ENCODE assay signal across 1 cellular context in the genomic region with DNA sequence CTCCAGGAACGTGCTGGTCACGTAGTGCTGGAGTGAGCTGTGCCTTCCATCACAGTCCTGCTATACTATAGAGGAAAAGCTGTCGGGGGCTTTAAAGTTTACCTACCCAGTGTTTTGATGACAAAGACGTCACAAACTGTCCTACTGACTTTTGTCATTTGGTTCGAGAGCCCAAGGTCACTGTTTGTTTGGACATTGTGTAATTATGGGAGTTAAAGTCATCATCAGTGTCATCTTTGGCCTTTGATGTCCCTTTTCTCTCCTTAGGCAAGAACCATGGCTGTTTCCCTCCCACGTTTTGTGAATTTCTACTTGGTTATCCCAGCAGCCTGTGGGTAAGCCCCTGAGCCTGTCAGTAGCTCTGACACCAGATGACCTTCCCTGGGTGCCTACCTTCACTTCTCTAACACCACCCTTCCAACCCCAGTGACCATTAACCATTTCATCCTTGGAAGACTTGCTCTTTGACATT.
TF ChIP-seq lines count a peak whose summit lies in the region.

No MANE protein-coding gene starts in this region.

TF ChIP-seq in HepG2, 621 proteins besides CTCF, POLR2A, EP300 and RAD21 (continued from another document and continues in another):
- TF ChIP-seq ZSCAN12 (CRISPR knock-in tag; IDR thresholded peaks at IDR 0.05) (no peak), ZBTB7B (CRISPR knock-in tag; IDR thresholded peaks at IDR 0.05) (peak; percentile 89), ZNF776 (CRISPR knock-in tag; IDR thresholded peaks at IDR 0.05) (no peak), PHF20 (CRISPR knock-in tag; IDR thresholded peaks at IDR 0.05) (no peak), FOSL1 (CRISPR knock-in tag; IDR thresholded peaks at IDR 0.05; ENCODE audit: borderline replicate concordance) (peak; percentile 51; the same call in 1 of the 2 replicates), ZNF678 (CRISPR knock-in tag; IDR thresholded peaks at IDR 0.05) (0 out of 2 replicates have a peak, but pooled peaks have one; percentile 33), ZMYM4 (CRISPR knock-in tag; IDR thresholded peaks at IDR 0.05) (peak; percentile 94), MZF1 (CRISPR knock-in tag; IDR thresholded peaks at IDR 0.05; ENCODE audit: borderline replicate concordance) (no peak), ZNF556 (CRISPR knock-in tag; IDR thresholded peaks at IDR 0.05; ENCODE audit: borderline replicate concordance) (peak; percentile 83; the same call in 1 of the 2 replicates), ZNF160 (CRISPR knock-in tag; IDR thresholded peaks at IDR 0.05) (0 out of 2 replicates have a peak, but pooled peaks have one; percentile 65), ADNP (CRISPR knock-in tag; IDR thresholded peaks at IDR 0.05) (no peak), MTF1 (CRISPR knock-in tag; IDR thresholded peaks at IDR 0.05) (0 out of 2 replicates have a peak, but pooled peaks have one; percentile 19), ZKSCAN8 (CRISPR knock-in tag; IDR thresholded peaks at IDR 0.05; ENCODE audit: borderline replicate concordance) (0 out of 2 replicates have a peak, but pooled peaks have one; percentile 73), GTF2F1 (IDR thresholded peaks at IDR 0.05; ENCODE audit: low read length) (no peak), KLF16 (CRISPR knock-in tag; IDR thresholded peaks at IDR 0.05) (peak in 1 of 2 experiments; percentile 91; a peak in 2 of 4 replicates), BHLHE40 (IDR thresholded peaks at IDR 0.05; ENCODE audit: low read length) (peak; percentile 77), ZNF143 (CRISPR knock-in tag; IDR thresholded peaks at IDR 0.05) (peak; percentile 62; the same call in 1 of the 2 replicates), ZNF326 (CRISPR knock-in tag; IDR thresholded peaks at IDR 0.05; ENCODE audit: borderline replicate concordance) (no peak), FOXA3 (CRISPR knock-in tag; IDR thresholded peaks at IDR 0.05) (peak; percentile 98), MAZ (IDR thresholded peaks at IDR 0.05; ENCODE audit: borderline replicate concordance, low read depth, low read length) (no peak), MAZ (CRISPR knock-in tag; IDR thresholded peaks at IDR 0.05; ENCODE audit: low read depth) (no peak), PRMT3 (CRISPR knock-in tag; IDR thresholded peaks at IDR 0.05; ENCODE audit: borderline replicate concordance, low read depth) (no peak), ZNF484 (CRISPR knock-in tag; IDR thresholded peaks at IDR 0.05; ENCODE audit: borderline replicate concordance, low read depth) (no peak), TMF1 (CRISPR knock-in tag; IDR thresholded peaks at IDR 0.05; ENCODE audit: low read depth) (no peak), ASH2L (IDR thresholded peaks at IDR 0.05; ENCODE audit: insufficient read length, low read depth, low read length) (peak; percentile 76), ETV5 (CRISPR knock-in tag; IDR thresholded peaks at IDR 0.05; ENCODE audit: borderline replicate concordance) (peak; percentile 72; the same call in 1 of the 2 replicates), KLF11 (CRISPR knock-in tag; IDR thresholded peaks at IDR 0.05) (0 out of 2 replicates have a peak, but pooled peaks have one; percentile 57), RCOR2 (CRISPR knock-in tag; IDR thresholded peaks at IDR 0.05) (peak; percentile 98)
- TF ChIP-seq, protein P1, sequence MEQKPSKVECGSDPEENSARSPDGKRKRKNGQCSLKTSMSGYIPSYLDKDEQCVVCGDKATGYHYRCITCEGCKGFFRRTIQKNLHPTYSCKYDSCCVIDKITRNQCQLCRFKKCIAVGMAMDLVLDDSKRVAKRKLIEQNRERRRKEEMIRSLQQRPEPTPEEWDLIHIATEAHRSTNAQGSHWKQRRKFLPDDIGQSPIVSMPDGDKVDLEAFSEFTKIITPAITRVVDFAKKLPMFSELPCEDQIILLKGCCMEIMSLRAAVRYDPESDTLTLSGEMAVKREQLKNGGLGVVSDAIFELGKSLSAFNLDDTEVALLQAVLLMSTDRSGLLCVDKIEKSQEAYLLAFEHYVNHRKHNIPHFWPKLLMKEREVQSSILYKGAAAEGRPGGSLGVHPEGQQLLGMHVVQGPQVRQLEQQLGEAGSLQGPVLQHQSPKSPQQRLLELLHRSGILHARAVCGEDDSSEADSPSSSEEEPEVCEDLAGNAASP (CRISPR knock-in tag; IDR thresholded peaks at IDR 0.05; ENCODE audit: borderline replicate concordance): peak; percentile 95
- TF ChIP-seq, protein P2, sequence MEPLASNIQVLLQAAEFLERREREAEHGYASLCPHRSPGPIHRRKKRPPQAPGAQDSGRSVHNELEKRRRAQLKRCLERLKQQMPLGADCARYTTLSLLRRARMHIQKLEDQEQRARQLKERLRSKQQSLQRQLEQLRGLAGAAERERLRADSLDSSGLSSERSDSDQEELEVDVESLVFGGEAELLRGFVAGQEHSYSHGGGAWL (CRISPR knock-in tag; IDR thresholded peaks at IDR 0.05): no peak
- TF ChIP-seq, protein P3, sequence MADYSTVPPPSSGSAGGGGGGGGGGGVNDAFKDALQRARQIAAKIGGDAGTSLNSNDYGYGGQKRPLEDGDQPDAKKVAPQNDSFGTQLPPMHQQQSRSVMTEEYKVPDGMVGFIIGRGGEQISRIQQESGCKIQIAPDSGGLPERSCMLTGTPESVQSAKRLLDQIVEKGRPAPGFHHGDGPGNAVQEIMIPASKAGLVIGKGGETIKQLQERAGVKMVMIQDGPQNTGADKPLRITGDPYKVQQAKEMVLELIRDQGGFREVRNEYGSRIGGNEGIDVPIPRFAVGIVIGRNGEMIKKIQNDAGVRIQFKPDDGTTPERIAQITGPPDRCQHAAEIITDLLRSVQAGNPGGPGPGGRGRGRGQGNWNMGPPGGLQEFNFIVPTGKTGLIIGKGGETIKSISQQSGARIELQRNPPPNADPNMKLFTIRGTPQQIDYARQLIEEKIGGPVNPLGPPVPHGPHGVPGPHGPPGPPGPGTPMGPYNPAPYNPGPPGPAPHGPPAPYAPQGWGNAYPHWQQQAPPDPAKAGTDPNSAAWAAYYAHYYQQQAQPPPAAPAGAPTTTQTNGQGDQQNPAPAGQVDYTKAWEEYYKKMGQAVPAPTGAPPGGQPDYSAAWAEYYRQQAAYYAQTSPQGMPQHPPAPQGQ (CRISPR knock-in tag; IDR thresholded peaks at IDR 0.05; ENCODE audit: borderline replicate concordance): no peak
- TF ChIP-seq, protein P4, sequence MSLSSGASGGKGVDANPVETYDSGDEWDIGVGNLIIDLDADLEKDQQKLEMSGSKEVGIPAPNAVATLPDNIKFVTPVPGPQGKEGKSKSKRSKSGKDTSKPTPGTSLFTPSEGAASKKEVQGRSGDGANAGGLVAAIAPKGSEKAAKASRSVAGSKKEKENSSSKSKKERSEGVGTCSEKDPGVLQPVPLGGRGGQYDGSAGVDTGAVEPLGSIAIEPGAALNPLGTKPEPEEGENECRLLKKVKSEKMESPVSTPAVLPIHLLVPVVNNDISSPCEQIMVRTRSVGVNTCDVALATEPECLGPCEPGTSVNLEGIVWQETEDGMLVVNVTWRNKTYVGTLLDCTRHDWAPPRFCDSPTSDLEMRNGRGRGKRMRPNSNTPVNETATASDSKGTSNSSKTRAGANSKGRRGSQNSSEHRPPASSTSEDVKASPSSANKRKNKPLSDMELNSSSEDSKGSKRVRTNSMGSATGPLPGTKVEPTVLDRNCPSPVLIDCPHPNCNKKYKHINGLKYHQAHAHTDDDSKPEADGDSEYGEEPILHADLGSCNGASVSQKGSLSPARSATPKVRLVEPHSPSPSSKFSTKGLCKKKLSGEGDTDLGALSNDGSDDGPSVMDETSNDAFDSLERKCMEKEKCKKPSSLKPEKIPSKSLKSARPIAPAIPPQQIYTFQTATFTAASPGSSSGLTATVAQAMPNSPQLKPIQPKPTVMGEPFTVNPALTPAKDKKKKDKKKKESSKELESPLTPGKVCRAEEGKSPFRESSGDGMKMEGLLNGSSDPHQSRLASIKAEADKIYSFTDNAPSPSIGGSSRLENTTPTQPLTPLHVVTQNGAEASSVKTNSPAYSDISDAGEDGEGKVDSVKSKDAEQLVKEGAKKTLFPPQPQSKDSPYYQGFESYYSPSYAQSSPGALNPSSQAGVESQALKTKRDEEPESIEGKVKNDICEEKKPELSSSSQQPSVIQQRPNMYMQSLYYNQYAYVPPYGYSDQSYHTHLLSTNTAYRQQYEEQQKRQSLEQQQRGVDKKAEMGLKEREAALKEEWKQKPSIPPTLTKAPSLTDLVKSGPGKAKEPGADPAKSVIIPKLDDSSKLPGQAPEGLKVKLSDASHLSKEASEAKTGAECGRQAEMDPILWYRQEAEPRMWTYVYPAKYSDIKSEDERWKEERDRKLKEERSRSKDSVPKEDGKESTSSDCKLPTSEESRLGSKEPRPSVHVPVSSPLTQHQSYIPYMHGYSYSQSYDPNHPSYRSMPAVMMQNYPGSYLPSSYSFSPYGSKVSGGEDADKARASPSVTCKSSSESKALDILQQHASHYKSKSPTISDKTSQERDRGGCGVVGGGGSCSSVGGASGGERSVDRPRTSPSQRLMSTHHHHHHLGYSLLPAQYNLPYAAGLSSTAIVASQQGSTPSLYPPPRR (CRISPR knock-in tag; IDR thresholded peaks at IDR 0.05; ENCODE audit: borderline replicate concordance): peak; percentile 94
- TF ChIP-seq, protein P5, sequence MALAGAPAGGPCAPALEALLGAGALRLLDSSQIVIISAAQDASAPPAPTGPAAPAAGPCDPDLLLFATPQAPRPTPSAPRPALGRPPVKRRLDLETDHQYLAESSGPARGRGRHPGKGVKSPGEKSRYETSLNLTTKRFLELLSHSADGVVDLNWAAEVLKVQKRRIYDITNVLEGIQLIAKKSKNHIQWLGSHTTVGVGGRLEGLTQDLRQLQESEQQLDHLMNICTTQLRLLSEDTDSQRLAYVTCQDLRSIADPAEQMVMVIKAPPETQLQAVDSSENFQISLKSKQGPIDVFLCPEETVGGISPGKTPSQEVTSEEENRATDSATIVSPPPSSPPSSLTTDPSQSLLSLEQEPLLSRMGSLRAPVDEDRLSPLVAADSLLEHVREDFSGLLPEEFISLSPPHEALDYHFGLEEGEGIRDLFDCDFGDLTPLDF (CRISPR knock-in tag; IDR thresholded peaks at IDR 0.05): no peak
- TF ChIP-seq, protein P6, sequence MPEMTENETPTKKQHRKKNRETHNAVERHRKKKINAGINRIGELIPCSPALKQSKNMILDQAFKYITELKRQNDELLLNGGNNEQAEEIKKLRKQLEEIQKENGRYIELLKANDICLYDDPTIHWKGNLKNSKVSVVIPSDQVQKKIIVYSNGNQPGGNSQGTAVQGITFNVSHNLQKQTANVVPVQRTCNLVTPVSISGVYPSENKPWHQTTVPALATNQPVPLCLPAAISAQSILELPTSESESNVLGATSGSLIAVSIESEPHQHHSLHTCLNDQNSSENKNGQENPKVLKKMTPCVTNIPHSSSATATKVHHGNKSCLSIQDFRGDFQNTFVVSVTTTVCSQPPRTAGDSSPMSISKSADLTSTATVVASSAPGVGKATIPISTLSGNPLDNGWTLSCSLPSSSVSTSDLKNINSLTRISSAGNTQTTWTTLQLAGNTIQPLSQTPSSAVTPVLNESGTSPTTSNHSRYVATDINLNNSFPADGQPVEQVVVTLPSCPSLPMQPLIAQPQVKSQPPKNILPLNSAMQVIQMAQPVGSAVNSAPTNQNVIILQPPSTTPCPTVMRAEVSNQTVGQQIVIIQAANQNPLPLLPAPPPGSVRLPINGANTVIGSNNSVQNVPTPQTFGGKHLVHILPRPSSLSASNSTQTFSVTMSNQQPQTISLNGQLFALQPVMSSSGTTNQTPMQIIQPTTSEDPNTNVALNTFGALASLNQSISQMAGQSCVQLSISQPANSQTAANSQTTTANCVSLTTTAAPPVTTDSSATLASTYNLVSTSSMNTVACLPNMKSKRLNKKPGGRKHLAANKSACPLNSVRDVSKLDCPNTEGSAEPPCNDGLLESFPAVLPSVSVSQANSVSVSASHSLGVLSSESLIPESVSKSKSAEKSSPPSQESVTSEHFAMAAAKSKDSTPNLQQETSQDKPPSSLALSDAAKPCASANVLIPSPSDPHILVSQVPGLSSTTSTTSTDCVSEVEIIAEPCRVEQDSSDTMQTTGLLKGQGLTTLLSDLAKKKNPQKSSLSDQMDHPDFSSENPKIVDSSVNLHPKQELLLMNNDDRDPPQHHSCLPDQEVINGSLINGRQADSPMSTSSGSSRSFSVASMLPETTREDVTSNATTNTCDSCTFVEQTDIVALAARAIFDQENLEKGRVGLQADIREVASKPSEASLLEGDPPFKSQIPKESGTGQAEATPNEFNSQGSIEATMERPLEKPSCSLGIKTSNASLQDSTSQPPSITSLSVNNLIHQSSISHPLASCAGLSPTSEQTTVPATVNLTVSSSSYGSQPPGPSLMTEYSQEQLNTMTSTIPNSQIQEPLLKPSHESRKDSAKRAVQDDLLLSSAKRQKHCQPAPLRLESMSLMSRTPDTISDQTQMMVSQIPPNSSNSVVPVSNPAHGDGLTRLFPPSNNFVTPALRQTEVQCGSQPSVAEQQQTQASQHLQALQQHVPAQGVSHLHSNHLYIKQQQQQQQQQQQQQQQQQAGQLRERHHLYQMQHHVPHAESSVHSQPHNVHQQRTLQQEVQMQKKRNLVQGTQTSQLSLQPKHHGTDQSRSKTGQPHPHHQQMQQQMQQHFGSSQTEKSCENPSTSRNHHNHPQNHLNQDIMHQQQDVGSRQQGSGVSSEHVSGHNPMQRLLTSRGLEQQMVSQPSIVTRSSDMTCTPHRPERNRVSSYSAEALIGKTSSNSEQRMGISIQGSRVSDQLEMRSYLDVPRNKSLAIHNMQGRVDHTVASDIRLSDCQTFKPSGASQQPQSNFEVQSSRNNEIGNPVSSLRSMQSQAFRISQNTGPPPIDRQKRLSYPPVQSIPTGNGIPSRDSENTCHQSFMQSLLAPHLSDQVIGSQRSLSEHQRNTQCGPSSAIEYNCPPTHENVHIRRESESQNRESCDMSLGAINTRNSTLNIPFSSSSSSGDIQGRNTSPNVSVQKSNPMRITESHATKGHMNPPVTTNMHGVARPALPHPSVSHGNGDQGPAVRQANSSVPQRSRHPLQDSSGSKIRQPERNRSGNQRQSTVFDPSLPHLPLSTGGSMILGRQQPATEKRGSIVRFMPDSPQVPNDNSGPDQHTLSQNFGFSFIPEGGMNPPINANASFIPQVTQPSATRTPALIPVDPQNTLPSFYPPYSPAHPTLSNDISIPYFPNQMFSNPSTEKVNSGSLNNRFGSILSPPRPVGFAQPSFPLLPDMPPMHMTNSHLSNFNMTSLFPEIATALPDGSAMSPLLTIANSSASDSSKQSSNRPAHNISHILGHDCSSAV (CRISPR knock-in tag; IDR thresholded peaks at IDR 0.05; ENCODE audit: borderline replicate concordance): no peak
- TF ChIP-seq, protein P7, sequence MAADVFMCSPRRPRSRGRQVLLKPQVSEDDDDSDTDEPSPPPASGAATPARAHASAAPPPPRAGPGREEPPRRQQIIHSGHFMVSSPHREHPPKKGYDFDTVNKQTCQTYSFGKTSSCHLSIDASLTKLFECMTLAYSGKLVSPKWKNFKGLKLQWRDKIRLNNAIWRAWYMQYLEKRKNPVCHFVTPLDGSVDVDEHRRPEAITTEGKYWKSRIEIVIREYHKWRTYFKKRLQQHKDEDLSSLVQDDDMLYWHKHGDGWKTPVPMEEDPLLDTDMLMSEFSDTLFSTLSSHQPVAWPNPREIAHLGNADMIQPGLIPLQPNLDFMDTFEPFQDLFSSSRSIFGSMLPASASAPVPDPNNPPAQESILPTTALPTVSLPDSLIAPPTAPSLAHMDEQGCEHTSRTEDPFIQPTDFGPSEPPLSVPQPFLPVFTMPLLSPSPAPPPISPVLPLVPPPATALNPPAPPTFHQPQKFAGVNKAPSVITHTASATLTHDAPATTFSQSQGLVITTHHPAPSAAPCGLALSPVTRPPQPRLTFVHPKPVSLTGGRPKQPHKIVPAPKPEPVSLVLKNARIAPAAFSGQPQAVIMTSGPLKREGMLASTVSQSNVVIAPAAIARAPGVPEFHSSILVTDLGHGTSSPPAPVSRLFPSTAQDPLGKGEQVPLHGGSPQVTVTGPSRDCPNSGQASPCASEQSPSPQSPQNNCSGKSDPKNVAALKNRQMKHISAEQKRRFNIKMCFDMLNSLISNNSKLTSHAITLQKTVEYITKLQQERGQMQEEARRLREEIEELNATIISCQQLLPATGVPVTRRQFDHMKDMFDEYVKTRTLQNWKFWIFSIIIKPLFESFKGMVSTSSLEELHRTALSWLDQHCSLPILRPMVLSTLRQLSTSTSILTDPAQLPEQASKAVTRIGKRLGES (CRISPR knock-in tag; IDR thresholded peaks at IDR 0.05; ENCODE audit: borderline replicate concordance): no peak
- TF ChIP-seq, protein P8, sequence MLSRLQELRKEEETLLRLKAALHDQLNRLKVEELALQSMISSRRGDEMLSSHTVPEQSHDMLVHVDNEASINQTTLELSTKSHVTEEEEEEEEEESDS (CRISPR knock-in tag; IDR thresholded peaks at IDR 0.05; ENCODE audit: borderline replicate concordance): no peak
